6 cellular contexts compared by ENCODE assay signal in the genomic region with DNA sequence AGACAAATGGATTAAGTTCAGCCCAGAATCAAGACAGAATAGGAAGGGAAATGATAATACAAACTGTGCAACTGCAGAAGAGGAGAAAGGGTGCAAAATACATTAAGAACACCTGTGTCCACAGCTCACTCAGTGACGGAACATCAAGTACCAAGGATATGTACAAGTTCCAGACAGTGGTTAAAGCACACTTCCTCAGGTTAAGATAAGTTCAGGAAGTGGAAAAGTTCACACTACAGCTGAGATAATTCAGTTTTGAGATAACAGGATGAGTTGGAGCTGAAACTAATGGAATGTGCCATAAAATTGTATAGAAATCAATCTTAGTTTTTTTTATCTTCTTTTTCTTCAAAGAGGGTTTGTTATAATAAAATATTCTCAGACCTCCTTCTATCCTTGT.
"Had no signal": no experiment of that assay in that cellular context is flagged by ENCODE, and none has a peak within 500 bp of the region (broad histone marks: within the 10 kb centered on the region; RNA-seq: fewer than 3 reads in every experiment).

No MANE protein-coding gene starts in this region.

- H3K4me1 Mint-ChIP-seq: IgD-negative memory B cell had no signal

- H3K27ac Mint-ChIP-seq: IgD-negative memory B cell had no signal

- H3K4me3 ChIP-seq: GM23248, HAP-1 had no signal

- H3K36me3 Mint-ChIP-seq: IgD-negative memory B cell had no signal

- H3K27me3 Mint-ChIP-seq: IgD-negative memory B cell had no signal

- DNase-seq: GM23248, GOT3, H7, KBM-7 had no signal

- H3K4me3 Mint-ChIP-seq: IgD-negative memory B cell had no signal
